In genomic region chr10:100970076-100970913, GRCh38 we compare ENCODE assay signal across 1 cellular context.
TF ChIP-seq lines count a peak whose summit lies in the region.

No MANE protein-coding gene starts in this region.

TF ChIP-seq in HEK293, 187 proteins besides CTCF, POLR2A, EP300 and RAD21 (continued from another document):
- TF ChIP-seq ZNF398 (tag by site-specific recombination; IDR thresholded peaks at IDR 0.05) (peak; percentile 58; the same call in 1 of the 2 replicates), SP2 (tag by site-specific recombination; IDR thresholded peaks at IDR 0.05) (peak; percentile 40), ZNF426 (tag by site-specific recombination; IDR thresholded peaks at IDR 0.05) (no peak), EGR2 (tag by site-specific recombination; IDR thresholded peaks at IDR 0.05; ENCODE audit: low read depth) (peak; percentile 96), ZNF24 (tag by site-specific recombination; IDR thresholded peaks at IDR 0.05) (no peak), ZFHX2 (tag by site-specific recombination; conservative IDR thresholded peaks at IDR 0.05) (peak; percentile 96), ZBTB21 (tag by site-specific recombination; IDR thresholded peaks at IDR 0.05) (no peak), MZF1 (tag by site-specific recombination; IDR thresholded peaks at IDR 0.05; ENCODE audit: borderline replicate concordance) (no peak), ZNF488 (tag by site-specific recombination; IDR thresholded peaks at IDR 0.05) (no peak), ZNF791 (tag by site-specific recombination; IDR thresholded peaks at IDR 0.05) (no peak), ZNF664 (tag by site-specific recombination; IDR thresholded peaks at IDR 0.05) (no peak), ZNF558 (tag by site-specific recombination; IDR thresholded peaks at IDR 0.05) (no peak), PRDM10 (tag by site-specific recombination; IDR thresholded peaks at IDR 0.05) (no peak), ZNF701 (tag by site-specific recombination; IDR thresholded peaks at IDR 0.05) (no peak), KLF1 (tag by site-specific recombination; IDR thresholded peaks at IDR 0.05) (peak; percentile 42; the same call in 1 of the 2 replicates), TRIM28 (IDR thresholded peaks at IDR 0.05; ENCODE audit: borderline replicate concordance, low read length) (no peak)
TF ChIP-seq in HEK293: peak in this region for 10.
